ENCODE assay signal across 10 cellular contexts in genomic region chr14:91387135-91387849, GRCh38. TPM values are rescaled to one million over a fixed set of nuclear protein-coding genes. Genes with fewer than 3 reads are reported as not detected.
DNase-seq lines count a peak whose midpoint lies in the region; ATAC-seq and TF ChIP-seq lines count a peak whose summit lies in the region.
"Had no signal": no experiment of that assay in that cellular context is flagged by ENCODE, and none has a peak within 500 bp of the region (broad histone marks: within the 10 kb centered on the region; RNA-seq: fewer than 3 reads in every experiment).

No MANE protein-coding gene starts in this region.

- WGBS in testis, 2 donors: 81 to 86% methylated on average over 17 to 21 of the region's 21 CpGs

- H3K9me3 ChIP-seq in testis: no peaks in the 10 kb centered on the region
- H3K9me3 ChIP-seq: ascending aorta, psoas muscle had no signal

- ATAC-seq in central memory CD8-positive, alpha-beta T cell (replicated peaks; ENCODE audit: extremely low read depth, poor library complexity, severe bottlenecking): no peak
- no peak for ATAC-seq in Right ventricle myocardium inferior
- ATAC-seq: psoas muscle had no signal

- DNase-seq in DMS79 treated with DMSO at 0.1 percent for 48 hours (lab: John Stamatoyannopoulos, UW) (peak; percentile 95), NCI-H2107 (lab: John Stamatoyannopoulos, UW) (peak; percentile 86), neural crest cell (ENCODE audit: low read depth, low spot score) (no peak), hippocampal formation (lab: John Stamatoyannopoulos, UW) (no peak), Right ventricle myocardium inferior (ENCODE audit: missing footprints) (no peak), HuH-7 (ENCODE audit: low spot score) (no peak), testis (no peak)
- DNase-seq in central memory CD8-positive, alpha-beta T cell (ENCODE audit: low spot score in 2 of 2): no peak

- H3K27me3 Mint-ChIP-seq in central memory CD8-positive, alpha-beta T cell: no peaks in the 10 kb centered on the region
- no peaks in the 10 kb centered on the region for H3K27me3 Mint-ChIP-seq in neural crest cell (ENCODE audit: low read depth)

- TF ChIP-seq POLR2A in testis (IDR thresholded peaks at IDR 0.05): no peak

- H3K27me3 ChIP-seq in testis: no peaks in the 10 kb centered on the region
- H3K27me3 ChIP-seq: ascending aorta had no signal

- peak overlapping the region; percentile 73 for H3K4me3 Mint-ChIP-seq in central memory CD8-positive, alpha-beta T cell
- no peak overlapping the region for H3K4me3 Mint-ChIP-seq in neural crest cell

- H3K27ac ChIP-seq in testis: no peak overlapping the region
- H3K27ac ChIP-seq: ascending aorta, psoas muscle had no signal

- peaks cover 82% of the 10 kb centered on the region for H3K4me1 Mint-ChIP-seq in central memory CD8-positive, alpha-beta T cell
- H3K4me1 Mint-ChIP-seq in neural crest cell: peaks cover 46% of the 10 kb centered on the region

- peaks cover 21% of the 10 kb centered on the region for H3K36me3 Mint-ChIP-seq in central memory CD8-positive, alpha-beta T cell (ENCODE audit: insufficient read depth)
- H3K36me3 Mint-ChIP-seq in neural crest cell (ENCODE audit: low read depth): no peaks in the 10 kb centered on the region

- H3K27ac Mint-ChIP-seq in central memory CD8-positive, alpha-beta T cell (ENCODE audit: low read depth): peak overlapping the region; percentile 59
- peak overlapping the region; percentile 45 for H3K27ac Mint-ChIP-seq in neural crest cell (ENCODE audit: unreplicated experiment)

- H3K9me3 Mint-ChIP-seq in central memory CD8-positive, alpha-beta T cell: no peaks in the 10 kb centered on the region
- H3K9me3 Mint-ChIP-seq in neural crest cell: no peaks in the 10 kb centered on the region

- no peak overlapping the region for H3K4me3 ChIP-seq in testis
- H3K4me3 ChIP-seq: ascending aorta, psoas muscle had no signal

- intact Hi-C loops in Right ventricle myocardium inferior (cut with DNase I): no loop called here
- intact Hi-C loops in testis (cut with DNase I; ENCODE audit: low total_unique reads): no loop called here

- peaks cover 3% of the 10 kb centered on the region for H3K4me1 ChIP-seq in testis
- H3K4me1 ChIP-seq: ascending aorta, psoas muscle had no signal

- no peaks in the 10 kb centered on the region for H3K36me3 ChIP-seq in testis (ENCODE audit: low read depth, missing control alignments)
- H3K36me3 ChIP-seq: ascending aorta had no signal

- no peak for TF ChIP-seq CTCF in neural crest cell (conservative IDR thresholded peaks at IDR 0.05)
- no peak for TF ChIP-seq CTCF in testis (IDR thresholded peaks at IDR 0.05)

RNA-seq across cellular contexts. Expression of gene CCDC88C, which starts 30.3 kb away (rescaled TPM):
- 44.6 and 44.7 TPM in 2 replicates for total RNA-seq in neural crest cell
- total RNA-seq in Right ventricle myocardium inferior: 3.6 TPM
- total RNA-seq in testis: 10 to 100 TPM; 47.4 to 51.3 TPM
- polyA plus RNA-seq in testis (ENCODE audit: insufficient read depth, low read depth, low replicate concordance): 36.5 TPM

Comparison
In these comparisons a context has a peak if more than half of its experiments do, and no peak if none do; other contexts are left out.
1. DNase-seq: peak in DMS79 treated with DMSO at 0.1 percent for 48 hours (single experiment) and NCI-H2107 (single experiment); none in central memory CD8-positive, alpha-beta T cell (0 of 2), neural crest cell (single experiment), hippocampal formation (0 of 2), Right ventricle myocardium inferior (single experiment), HuH-7 (single experiment) and testis (single experiment).